Comparison of ENCODE assay signal across 1 cellular context in genomic region chr13:46663644-46664043, GRCh38.
TF ChIP-seq lines count a peak whose summit lies in the region.

No MANE protein-coding gene starts in this region.

TF ChIP-seq in WTC11, 78 proteins besides CTCF, POLR2A, EP300 and RAD21 (continued from another document):
- TF ChIP-seq EMX1 (CRISPR knock-in tag; IDR thresholded peaks at IDR 0.05) (no peak), AFF4 (CRISPR knock-in tag; IDR thresholded peaks at IDR 0.05; ENCODE audit: borderline replicate concordance) (no peak), JUN (CRISPR knock-in tag; IDR thresholded peaks at IDR 0.05) (no peak), ETV6 (CRISPR knock-in tag; IDR thresholded peaks at IDR 0.05) (no peak)
- TF ChIP-seq, protein P1, sequence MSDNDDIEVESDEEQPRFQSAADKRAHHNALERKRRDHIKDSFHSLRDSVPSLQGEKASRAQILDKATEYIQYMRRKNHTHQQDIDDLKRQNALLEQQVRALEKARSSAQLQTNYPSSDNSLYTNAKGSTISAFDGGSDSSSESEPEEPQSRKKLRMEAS (CRISPR knock-in tag; IDR thresholded peaks at IDR 0.05): no peak
TF ChIP-seq in WTC11: peak in this region for 0.
